8 cellular contexts compared by ENCODE assay signal in the genomic region with DNA sequence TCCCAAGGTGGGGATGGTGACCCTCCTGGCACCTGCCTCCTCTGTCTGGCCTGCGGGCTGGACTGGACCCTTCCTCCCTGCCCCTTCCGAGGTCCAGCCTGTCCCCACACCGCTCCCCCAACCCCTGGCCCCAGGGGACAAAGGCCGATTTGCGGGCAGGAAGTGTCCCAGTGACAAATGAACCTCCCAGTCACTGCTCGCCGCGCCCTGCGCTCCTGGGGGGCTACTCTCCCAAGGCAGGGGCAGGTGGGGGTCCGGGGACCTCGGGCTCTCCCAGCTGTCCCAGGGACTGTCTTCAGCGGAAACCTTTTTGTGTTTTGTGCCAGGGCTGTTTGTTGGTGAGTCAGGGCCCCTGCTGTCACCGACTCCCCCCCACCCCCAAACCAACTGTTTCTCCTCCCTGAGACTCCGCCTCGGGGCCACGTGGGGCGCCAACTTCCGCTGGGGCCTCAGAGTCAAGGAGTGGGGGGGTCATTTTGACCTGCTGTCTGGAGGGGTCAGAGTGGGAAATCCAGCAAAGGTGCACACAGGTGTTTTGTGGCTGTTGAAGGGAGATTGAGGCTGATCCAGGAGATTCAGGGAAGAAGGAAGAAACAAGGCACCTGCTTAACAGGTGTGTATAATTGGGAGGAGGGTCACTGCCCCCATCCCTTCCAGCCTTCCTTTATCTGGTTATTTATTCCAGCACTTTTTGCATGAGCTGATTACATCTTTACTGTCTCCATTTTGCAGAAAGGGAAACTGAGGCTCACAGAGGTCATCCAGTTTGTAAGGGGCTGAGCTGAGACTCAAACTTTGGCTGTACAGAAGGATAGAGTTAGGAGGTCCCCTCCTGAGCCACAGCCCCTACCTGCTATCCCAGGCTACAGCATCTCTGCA. TPM values are rescaled to one million over a fixed set of nuclear protein-coding genes. Genes with fewer than 3 reads are reported as not detected.
A peak's percentile ranks its signal among the peaks of the same experiment; 100 is the strongest.
DNase-seq lines count a peak whose midpoint lies in the region; ATAC-seq and TF ChIP-seq lines count a peak whose summit lies in the region.

No MANE protein-coding gene starts in this region.

- H3K9me3 ChIP-seq in KOPT-K1 (ENCODE audit: insufficient read depth, low read length, poor library complexity, severe bottlenecking) = no peaks in the 10 kb centered on the region
- no peaks in the 10 kb centered on the region for H3K9me3 ChIP-seq in left lung

- TF ChIP-seq CTCF in activated B cell treated with CpG ODN at 0.5 μM for 24 hours (IDR thresholded peaks at IDR 0.05) (no peak), cardiac fibroblast (IDR thresholded peaks at IDR 0.05; ENCODE audit: low read depth, low read length) (no peak), left lung (IDR thresholded peaks at IDR 0.05) (no peak)

- H3K9me3 Mint-ChIP-seq in activated B cell treated with CpG ODN at 0.5 μM for 24 hours = no peaks in the 10 kb centered on the region

- peak overlapping the region; percentile 3 for H3K27ac Mint-ChIP-seq in activated B cell treated with CpG ODN at 0.5 μM for 24 hours

- H3K27ac ChIP-seq in KOPT-K1 (ENCODE audit: low read depth, low read length, poor library complexity, severe bottlenecking) (peak overlapping the region; percentile 76), left lung (peak overlapping the region; percentile 60 to 81)

- POLR2A ChIA-PET in activated B cell treated with CpG ODN at 0.5 μM for 24 hours (lab: Charles Lee) = interaction anchor here (0.6 to 0.8 kb wide), 2 partner anchors 19 to 62 kb away, joined by 4 to 12 read pairs; partner anchors contain the start of gene LSM4

- no peaks in the 10 kb centered on the region for H3K27me3 ChIP-seq in left lung

- peak in 2 of 3 experiments; percentile 28 to 34 for DNase-seq in NCI-H1417 (lab: John Stamatoyannopoulos, UW)
- no peak for DNase-seq in NCI-H1417 treated with DMSO at 0.1 percent for 48 hours (lab: John Stamatoyannopoulos, UW)
- DNase-seq in activated B cell treated with CpG ODN at 0.5 μM for 24 hours = peak; percentile 31
- peak in 1 of 2 donors; percentile 50 for DNase-seq in cardiac fibroblast (ENCODE audit: low read depth in 2 of 2)
- peak; percentile 74 to 92 for DNase-seq in left lung
- peak; percentile 52 to 69 for DNase-seq in stimulated activated CD4-positive, alpha-beta T cell treated with anti-CD3 and anti-CD28 coated beads, Interleukin-4, amount 100 ng/mL, for 4 hours

- peaks cover 13% of the 10 kb centered on the region for H3K4me1 Mint-ChIP-seq in activated B cell treated with CpG ODN at 0.5 μM for 24 hours

- peaks cover 6 to 29% of the 10 kb centered on the region in 2 donors for H3K4me1 ChIP-seq in left lung

- CTCF ChIA-PET in activated B cell treated with CpG ODN at 0.5 μM for 24 hours (lab: Charles Lee) = interaction anchor here (0.8 to 2.2 kb wide), 4 partner anchors 13 to 70 kb away, joined by 4 to 9 read pairs (median 6); no protein-coding TSS in a partner anchor

- H3K36me3 Mint-ChIP-seq in activated B cell treated with CpG ODN at 0.5 μM for 24 hours (ENCODE audit: low read depth) = peaks cover 18% of the 10 kb centered on the region

- ATAC-seq in activated B cell treated with CpG ODN at 0.5 μM for 24 hours (ENCODE audit: low read depth) (peak; percentile 65), left lung (peak; percentile 72), GM19452 (IDR thresholded peaks at IDR 0.05; ENCODE audit: unreplicated experiment) (no peak)

- H3K27me3 Mint-ChIP-seq in activated B cell treated with CpG ODN at 0.5 μM for 24 hours = peaks cover 2% of the 10 kb centered on the region

- intact Hi-C loops in activated B cell treated with CpG ODN at 0.5 μM for 24 hours (cut with micrococcal nuclease) = loop anchor here (1.0 to 2.0 kb wide), 3 partner anchors 8 to 78 kb away; partner anchors contain the start of gene SSBP4
- intact Hi-C loops in left lung (cut with DNase I) = loop anchor here in 1 of 2 donors (10.0 kb wide), 1 partner anchor 64 kb away; no protein-coding TSS in a partner anchor

- H3K36me3 ChIP-seq in KOPT-K1 (ENCODE audit: insufficient read depth, low read length) (peaks cover 5% of the 10 kb centered on the region; the same call in 1 of the 2 replicates), left lung (peaks cover 0 to 21% of the 10 kb centered on the region in 2 donors)

- peak overlapping the region; percentile 80 for H3K4me3 Mint-ChIP-seq in activated B cell treated with CpG ODN at 0.5 μM for 24 hours

- H3K4me3 ChIP-seq in cardiac fibroblast (replicated peaks in 1 of 2; ENCODE audit: low read depth in 2 of 2, low read length in 2 of 2) = peak overlapping the region; percentile 81 to 83
- peak overlapping the region; percentile 91 to 96 for H3K4me3 ChIP-seq in left lung

RNA-seq across cellular contexts. Expression of gene PGPEP1, which starts 0.8 kb away (rescaled TPM):
- total RNA-seq in activated B cell treated with CpG ODN at 0.5 μM for 24 hours = 5.6 and 6.9 TPM in 2 replicates
- 10 to 100 TPM; 36.7 to 39.5 TPM for total RNA-seq in left lung

RNA-seq across cellular contexts. Expression of gene LSM4, which starts 18.4 kb away (rescaled TPM):
- 59.2 and 70.3 TPM in 2 replicates for total RNA-seq in activated B cell treated with CpG ODN at 0.5 μM for 24 hours
- 100 to 1,000 TPM in 1 of 2 donors, 10 to 100 TPM in 1; 87.8 to 121 TPM for total RNA-seq in left lung

RNA-seq across cellular contexts. Expression of gene GDF15, which starts 44.7 kb away (rescaled TPM):
- total RNA-seq in activated B cell treated with CpG ODN at 0.5 μM for 24 hours = not detected in 2 replicates
- 100 to 1,000 TPM in 1 of 2 donors, 10 to 100 TPM in 1; 99.0 to 180 TPM for total RNA-seq in left lung

RNA-seq across cellular contexts. Expression of gene LRRC25, which starts 56.2 kb away (rescaled TPM):
- total RNA-seq in activated B cell treated with CpG ODN at 0.5 μM for 24 hours = 0.47 and 0.88 TPM in 2 replicates
- total RNA-seq in left lung = 10 to 100 TPM; 14.4 to 53.7 TPM

RNA-seq across cellular contexts. Expression of gene JUND, which starts 59.8 kb away (rescaled TPM):
- total RNA-seq in activated B cell treated with CpG ODN at 0.5 μM for 24 hours (206 and 225 TPM in 2 replicates), left lung (100 to 1,000 TPM; 179 to 232 TPM)

Comparison
In these comparisons a context has a peak if more than half of its experiments do, and no peak if none do; other contexts are left out.
1. RNA of gene GDF15, which starts 44.7 kb away (total RNA-seq): 99.0 to 180 TPM in left lung; not detected in activated B cell treated with CpG ODN at 0.5 μM for 24 hours; every median in the first group is over 10 times any median in the second.